Comparison of ENCODE assay signal across 7 cellular contexts in the genomic region with DNA sequence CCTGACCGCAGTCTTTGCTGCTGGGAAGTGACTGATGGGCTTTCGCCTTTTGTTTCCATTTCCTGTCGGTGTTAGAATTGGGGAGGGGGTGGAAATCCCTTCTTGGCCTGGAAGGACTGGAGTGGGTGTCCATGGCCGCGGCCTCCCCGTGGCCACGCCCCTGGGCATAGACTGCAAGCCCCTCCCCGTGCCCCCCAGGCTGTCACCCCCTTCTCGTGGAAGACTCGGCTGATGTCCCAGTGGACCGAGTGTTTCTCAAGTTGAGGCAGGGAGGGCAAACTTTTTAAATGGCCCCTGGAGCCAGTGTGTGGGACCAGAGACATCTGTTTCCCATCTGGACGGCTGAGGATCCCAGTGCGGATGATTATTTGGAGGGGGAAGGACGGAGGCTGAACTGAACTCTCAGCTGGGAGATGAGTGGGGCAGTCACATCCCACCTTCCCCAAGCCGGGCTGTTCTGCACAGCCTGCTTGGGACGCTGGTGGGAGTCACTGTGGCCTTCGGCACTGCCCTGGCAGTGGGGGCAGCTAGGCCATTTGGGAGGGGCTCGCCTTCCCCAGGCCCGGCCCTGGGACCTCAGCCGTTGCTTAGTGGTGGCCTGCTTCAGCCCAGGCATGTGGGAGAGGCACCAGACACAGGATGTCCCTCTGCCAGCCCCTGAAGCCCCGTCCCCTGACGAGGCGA. TPM values are rescaled to one million over a fixed set of nuclear protein-coding genes. Genes with fewer than 3 reads are reported as not detected.
A peak's percentile ranks its signal among the peaks of the same experiment; 100 is the strongest.
DNase-seq lines count a peak whose midpoint lies in the region; ATAC-seq lines count a peak whose summit lies in the region.

No MANE protein-coding gene starts in this region.

- no peaks in the 10 kb centered on the region for H3K9me3 Mint-ChIP-seq in stimulated activated naive CD8-positive, alpha-beta T cell treated with anti-CD3 and anti-CD28 coated beads, Interleukin-15, amount 100 ng/mL, for 72 hours

- H3K36me3 ChIP-seq in HUES48 (ENCODE audit: control insufficient read depth, insufficient read depth, low read length), result no peaks in the 10 kb centered on the region
- peaks cover 5% of the 10 kb centered on the region for H3K36me3 ChIP-seq in adipocyte (ENCODE audit: control insufficient read depth, insufficient read depth, low read length, severe bottlenecking)
- peaks cover 4% of the 10 kb centered on the region for H3K36me3 ChIP-seq in iPS-15b (ENCODE audit: control insufficient read depth, insufficient read depth, low read length)

- H3K4me3 ChIP-seq in HUES48 (ENCODE audit: low read depth, low read length) (peak overlapping the region; percentile 96), adipocyte (ENCODE audit: low read length) (peak overlapping the region; percentile 97), iPS-15b (ENCODE audit: low read depth, low read length) (peak overlapping the region; percentile 86)

- no peaks in the 10 kb centered on the region for H3K27me3 Mint-ChIP-seq in stimulated activated naive CD8-positive, alpha-beta T cell treated with anti-CD3 and anti-CD28 coated beads, Interleukin-15, amount 100 ng/mL, for 72 hours

- peak overlapping the region; percentile 81 to 97 for H3K27ac Mint-ChIP-seq in stimulated activated naive CD8-positive, alpha-beta T cell treated with anti-CD3 and anti-CD28 coated beads, Interleukin-15, amount 100 ng/mL, for 72 hours

- DNase-seq in adipocyte (ENCODE audit: low read depth) (peak; percentile 84), mesenteric fat pad (ENCODE audit: low spot score) (no peak), RPMI8226 (no peak)
- DNase-seq in stimulated activated naive CD8-positive, alpha-beta T cell treated with anti-CD3 and anti-CD28 coated beads, Interleukin-15, amount 100 ng/mL, for 72 hours, result no peak

- peak overlapping the region; percentile 85 to 90 for H3K4me3 Mint-ChIP-seq in stimulated activated naive CD8-positive, alpha-beta T cell treated with anti-CD3 and anti-CD28 coated beads, Interleukin-15, amount 100 ng/mL, for 72 hours

- peak overlapping the region; percentile 78 for H3K9ac ChIP-seq in HUES48 (ENCODE audit: low read depth, low read length)
- peak overlapping the region; percentile 98 for H3K9ac ChIP-seq in adipocyte (ENCODE audit: low read length)
- H3K9ac ChIP-seq in iPS-15b (ENCODE audit: low read depth, low read length), result peak overlapping the region; percentile 73

- peaks cover 5% of the 10 kb centered on the region; the same call in 1 of the 2 replicates for H3K4me1 ChIP-seq in HUES48 (ENCODE audit: control insufficient read depth, insufficient read depth, low read length)
- peaks cover 44% of the 10 kb centered on the region for H3K4me1 ChIP-seq in adipocyte (ENCODE audit: control insufficient read depth, insufficient read depth, low read length)
- H3K4me1 ChIP-seq in iPS-15b (ENCODE audit: control insufficient read depth, insufficient read depth, low read length), result peaks cover 2% of the 10 kb centered on the region

- ATAC-seq in stimulated activated naive CD8-positive, alpha-beta T cell treated with anti-CD3 and anti-CD28 coated beads, Interleukin-15, amount 100 ng/mL, for 72 hours, result no peak
- ATAC-seq in HG03469 (IDR thresholded peaks at IDR 0.05; ENCODE audit: unreplicated experiment), result no peak

- no peaks in the 10 kb centered on the region for H3K27me3 ChIP-seq in HUES48 (ENCODE audit: control insufficient read depth, insufficient read depth, low read length)
- no peaks in the 10 kb centered on the region for H3K27me3 ChIP-seq in adipocyte (replicated peaks; ENCODE audit: control insufficient read depth, insufficient read depth, low read length)
- H3K27me3 ChIP-seq in iPS-15b (ENCODE audit: control insufficient read depth, insufficient read depth, low read length), result no peaks in the 10 kb centered on the region

- peaks cover 56% of the 10 kb centered on the region for H3K4me1 Mint-ChIP-seq in stimulated activated naive CD8-positive, alpha-beta T cell treated with anti-CD3 and anti-CD28 coated beads, Interleukin-15, amount 100 ng/mL, for 72 hours

- peak overlapping the region; percentile 58 for H3K27ac ChIP-seq in HUES48 (ENCODE audit: low read depth, low read length)

- H3K9me3 ChIP-seq in HUES48 (ENCODE audit: control insufficient read depth, insufficient read depth, low read length), result no peaks in the 10 kb centered on the region
- no peaks in the 10 kb centered on the region for H3K9me3 ChIP-seq in adipocyte (ENCODE audit: control insufficient read depth, low read length)
- no peaks in the 10 kb centered on the region for H3K9me3 ChIP-seq in iPS-15b (ENCODE audit: control insufficient read depth, insufficient read depth, low read length)

RNA-seq across cellular contexts. Expression of a gene that starts 1.6 kb away (rescaled TPM):
- 723 TPM for total RNA-seq in mesenteric fat pad

RNA-seq across cellular contexts. Expression of a gene that starts 21.9 kb away (rescaled TPM):
- 55.2 TPM for total RNA-seq in mesenteric fat pad
